In the genomic region with DNA sequence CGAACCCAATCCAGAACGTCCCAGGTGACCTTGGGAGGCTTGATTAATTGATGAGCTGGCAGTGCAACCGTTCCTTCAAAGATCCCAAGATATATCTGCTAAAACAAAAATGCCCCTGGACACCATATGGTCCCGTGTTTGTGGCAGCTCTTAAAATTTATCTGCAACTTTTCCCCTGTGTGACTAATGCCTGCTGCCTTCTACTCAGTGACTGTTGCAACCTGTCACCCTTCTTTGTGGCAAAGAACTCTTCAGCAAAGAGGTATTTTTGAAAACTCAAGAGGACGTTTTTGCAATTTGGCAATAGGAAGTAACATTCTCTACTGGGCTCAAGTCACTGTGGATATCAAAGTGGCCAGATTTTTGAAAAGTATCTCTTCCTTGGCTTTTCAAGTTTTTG, we compare ENCODE assay signal across 22 cellular contexts.
"Had no signal": no experiment of that assay in that cellular context is flagged by ENCODE, and none has a peak within 500 bp of the region (broad histone marks: within the 10 kb centered on the region; RNA-seq: fewer than 3 reads in every experiment).

No MANE protein-coding gene starts in this region.

- H3K9ac ChIP-seq: SK-N-SH had no signal

- H3K4me2 ChIP-seq: SK-N-SH had no signal

- H3K9me3 ChIP-seq: SJCRH30 had no signal

- H3K4me3 ChIP-seq: adrenal gland, MG63, SJCRH30 had no signal

- H3K36me3 ChIP-seq: adrenal gland, MG63, SJCRH30 had no signal

- ATAC-seq: activated CD4-positive, CD25-positive, alpha-beta regulatory T cell treated with anti-CD3 and anti-CD28 coated beads, Interleukin-2, amount 50 U/mL, for 24 hours; activated CD8-positive, alpha-beta T cell treated with anti-CD3 and anti-CD28 coated beads, Interleukin-2, amount 10 ng/mL, durations not matched to agents 7 days and 5 days had no signal

- H3K27ac ChIP-seq: adrenal gland, SJCRH30 had no signal

- H3K4me1 ChIP-seq: adrenal gland, SJCRH30 had no signal

- H3K27me3 ChIP-seq: adrenal gland, MG63, SJCRH30 had no signal

- DNase-seq: activated CD4-positive, alpha-beta T cell treated with anti-CD3 and anti-CD28 coated beads for 4 hours; activated CD4-positive, alpha-beta T cell treated with anti-CD3 and anti-CD28 coated beads, Interleukin-2, amount 50 U/mL, for 4 hours; activated CD8-positive, alpha-beta memory T cell treated with anti-CD3 and anti-CD28 coated beads, Interleukin-2, amount 50 U/mL, for 48 hours; activated CD8-positive, alpha-beta T cell treated with anti-CD3 and anti-CD28 coated beads, Interleukin-2, amount 10 ng/mL, durations not matched to agents 7 days and 5 days; activated naive CD4-positive, alpha-beta T cell treated with anti-CD3 and anti-CD28 coated beads, Interleukin-2, amount 50 U/mL, for 16 hours; activated naive CD8-positive, alpha-beta T cell treated with anti-CD3 and anti-CD28 coated beads, Interleukin-2, amount 10 ng/mL, durations not matched to agents 7 days and 5 days; activated T-cell treated with anti-CD3 and anti-CD28 coated beads, Interleukin-2, amount 50 U/mL, for 1 hour; adrenal gland; anterior cingulate cortex; cerebellar nuclear complex; MG63; NCI-H1092; NCI-H1417; NCI-H1930; NCI-H2171; NCI-H2227 treated with DMSO at 0.1 percent for 48 hours; NCI-H526 treated with DMSO at 0.1 percent for 48 hours; RPMI8226; SJCRH30; SK-N-SH; T-helper 1 cell had no signal
